ENCODE assay signal across 8 cellular contexts in the genomic region with DNA sequence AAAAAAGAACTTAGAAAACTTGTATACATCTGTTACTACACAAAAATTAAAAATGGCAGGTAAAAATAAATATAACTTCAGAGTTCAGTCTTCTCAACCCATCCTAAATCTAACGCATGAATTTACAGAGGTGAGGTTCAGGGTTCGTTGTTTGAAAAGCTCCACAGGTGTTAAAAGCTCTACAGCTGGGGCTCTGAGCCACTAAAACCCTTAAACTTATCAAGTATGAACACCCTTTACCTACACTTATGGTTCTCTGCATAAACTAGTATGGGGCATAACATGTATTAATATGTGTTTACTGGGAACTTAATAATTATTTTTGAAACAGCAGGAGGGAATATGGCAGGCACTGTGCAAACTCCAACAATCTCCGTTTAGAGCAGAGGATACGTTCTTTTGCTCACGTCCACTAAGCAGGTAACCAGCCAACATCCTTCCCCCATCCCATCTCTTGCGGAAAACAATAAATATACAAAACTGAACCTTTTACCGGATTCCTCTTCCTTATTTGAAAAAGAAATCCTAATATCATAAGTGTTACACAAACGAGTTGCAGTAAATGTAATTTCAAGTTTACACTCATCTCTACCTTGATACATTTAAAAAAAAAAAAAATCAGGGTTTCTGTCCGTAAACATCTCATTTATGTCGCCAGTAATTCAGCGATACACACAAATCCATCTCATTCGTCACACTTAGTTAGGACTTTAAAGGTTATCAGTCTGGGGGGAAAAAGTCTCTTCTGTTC. TPM values are rescaled to one million over a fixed set of nuclear protein-coding genes. Genes with fewer than 3 reads are reported as not detected.
DNase-seq lines count a peak whose midpoint lies in the region; ATAC-seq and TF ChIP-seq lines count a peak whose summit lies in the region.

No MANE protein-coding gene starts in this region.

- no peak for ATAC-seq in HG03159 (IDR thresholded peaks at IDR 0.05; ENCODE audit: unreplicated experiment)

- H3K9ac ChIP-seq in OCI-LY1 (ENCODE audit: low read length) = peak overlapping the region; percentile 97

- no peaks in the 10 kb centered on the region for H3K9me3 ChIP-seq in OCI-LY1 (ENCODE audit: low read length)
- H3K9me3 ChIP-seq in esophagus squamous epithelium = no peaks in the 10 kb centered on the region

- DNase-seq in GM12865 (ENCODE audit: low read depth) (no peak), esophagus squamous epithelium (lab: John Stamatoyannopoulos, UW) (no peak), retinal pigment epithelial cell (ENCODE audit: low read depth) (no peak), NCI-H774 (lab: John Stamatoyannopoulos, UW) (no peak), DMS153 (lab: John Stamatoyannopoulos, UW) (no peak)
- DNase-seq in activated CD8-positive, alpha-beta memory T cell treated with anti-CD3 and anti-CD28 coated beads, Interleukin-2, amount 50 U/mL, for 4 hours = no peak

- intact Hi-C loops in esophagus squamous epithelium (cut with DNase I) = no loop called here

- H3K36me3 ChIP-seq in OCI-LY1 (ENCODE audit: insufficient read depth, low read length) (no peaks in the 10 kb centered on the region), esophagus squamous epithelium (no peaks in the 10 kb centered on the region)

- no peak overlapping the region for H2AFZ ChIP-seq in OCI-LY1 (ENCODE audit: low read length)

- H3K4me3 ChIP-seq in GM12865 (ENCODE audit: low read depth, low read length) (peak overlapping the region; percentile 92), OCI-LY1 (ENCODE audit: low read depth, low read length, poor library complexity, severe bottlenecking) (peak overlapping the region; percentile 88), esophagus squamous epithelium (peak overlapping the region; percentile 57 to 91 (median 81)), retinal pigment epithelial cell (ENCODE audit: low read length) (peak overlapping the region; percentile 84)

- no peaks in the 10 kb centered on the region for H3K27me3 ChIP-seq in OCI-LY1 (ENCODE audit: insufficient read depth, low read length)
- H3K27me3 ChIP-seq in esophagus squamous epithelium = no peaks in the 10 kb centered on the region

- H3K4me1 ChIP-seq in OCI-LY1 (ENCODE audit: insufficient read depth, low read length, severe bottlenecking) = peaks cover 31% of the 10 kb centered on the region
- H3K4me1 ChIP-seq in esophagus squamous epithelium = peaks cover 0 to 35% (median 0%) of the 10 kb centered on the region in 3 donors

- H3K27ac ChIP-seq in OCI-LY1 (ENCODE audit: low read depth, low read length, poor library complexity, severe bottlenecking) = peak overlapping the region; percentile 56
- H3K27ac ChIP-seq in esophagus squamous epithelium = peak overlapping the region in 3 of 4 donors; percentile 81 to 92 (median 86)

- H3F3A ChIP-seq in OCI-LY1 (ENCODE audit: insufficient read depth, low read length) = no peaks in the 10 kb centered on the region

- TF ChIP-seq CTCF in GM12865 (IDR thresholded peaks at IDR 0.05; ENCODE audit: insufficient read depth, low read depth, low read length, missing control alignments) (no peak), OCI-LY1 (IDR thresholded peaks at IDR 0.05; ENCODE audit: low read length) (no peak), esophagus squamous epithelium (IDR thresholded peaks at IDR 0.05) (no peak), retinal pigment epithelial cell (conservative IDR thresholded peaks at IDR 0.05; ENCODE audit: low read depth, low read length) (no peak)

- no peaks in the 10 kb centered on the region for H3K9me2 ChIP-seq in OCI-LY1 (ENCODE audit: low read depth, low read length)

- WGBS in esophagus squamous epithelium, 2 donors = 21 to 29% methylated on average over 12 of the region's 12 CpGs

- peak overlapping the region; percentile 88 for H3K4me2 ChIP-seq in OCI-LY1 (ENCODE audit: low read length)

- no peaks in the 10 kb centered on the region for H4K20me1 ChIP-seq in OCI-LY1 (ENCODE audit: insufficient read depth, low read length)

- H3K79me2 ChIP-seq in OCI-LY1 (ENCODE audit: insufficient read depth, low read length) = peaks cover 58% of the 10 kb centered on the region

- TF ChIP-seq POLR2A in esophagus squamous epithelium (IDR thresholded peaks at IDR 0.05) = no peak

RNA-seq across cellular contexts. Expression of gene PIAS2, which starts 1.3 kb away (rescaled TPM):
- total RNA-seq in esophagus squamous epithelium = 10 to 100 TPM in 3 of 4 donors, 1 to 10 TPM in 1; 6.0 to 24.0 (median 12.0) TPM

RNA-seq across cellular contexts. Expression of gene KATNAL2, which starts 1.4 kb away (rescaled TPM):
- total RNA-seq in esophagus squamous epithelium = 1 to 10 TPM in 3 of 4 donors, under 1 TPM in 1; 0.70 to 3.4 (median 1.8) TPM
